Comparison of ENCODE assay signal across 14 cellular contexts in genomic region chr3:34387831-34388564, GRCh38.
A peak's percentile ranks its signal among the peaks of the same experiment; 100 is the strongest.
DNase-seq lines count a peak whose midpoint lies in the region; ATAC-seq and TF ChIP-seq lines count a peak whose summit lies in the region.
"Had no signal": no experiment of that assay in that cellular context is flagged by ENCODE, and none has a peak within 500 bp of the region (broad histone marks: within the 10 kb centered on the region; RNA-seq: fewer than 3 reads in every experiment).

No MANE protein-coding gene starts in this region.

- H3K36me3 Mint-ChIP-seq in neural progenitor cell, result no peaks in the 10 kb centered on the region
- no peaks in the 10 kb centered on the region for H3K36me3 Mint-ChIP-seq in stimulated activated effector memory CD8-positive, alpha-beta T cell treated with anti-CD3 and anti-CD28 coated beads, Interleukin-12 subunit alpha, Interleukin-12 subunit beta, amount 100 ng/mL, for 72 hours

- 40% methylated on average over 7 of the region's 7 CpGs for WGBS in esophagus muscularis mucosa

- H3K9me3 Mint-ChIP-seq in neural progenitor cell, result peaks cover 5% of the 10 kb centered on the region
- H3K9me3 Mint-ChIP-seq in stimulated activated effector memory CD8-positive, alpha-beta T cell treated with anti-CD3 and anti-CD28 coated beads, Interleukin-12 subunit alpha, Interleukin-12 subunit beta, amount 100 ng/mL, for 72 hours, result no peaks in the 10 kb centered on the region
- H3K9me3 Mint-ChIP-seq: activated CD8-positive, alpha-beta T cell treated with anti-CD3 and anti-CD28 coated beads for 36 hours had no signal

- H3F3A ChIP-seq in neural progenitor cell (ENCODE audit: low read depth), result no peaks in the 10 kb centered on the region

- H3K4me2 ChIP-seq in neural progenitor cell, result no peak overlapping the region
- H3K4me2 ChIP-seq: BLaER1 had no signal

- H3K4me3 ChIP-seq in esophagus muscularis mucosa, result no peak overlapping the region
- no peak overlapping the region for H3K4me3 ChIP-seq in neural progenitor cell
- H3K4me3 ChIP-seq: BLaER1, SJCRH30 had no signal

- no peak for TF ChIP-seq EP300 in esophagus muscularis mucosa (IDR thresholded peaks at IDR 0.05)

- DNase-seq in ELF-1 (ENCODE audit: low read depth, low spot score) (peak; percentile 18), NCI-H446 treated with DMSO at 0.1 percent for 48 hours (lab: John Stamatoyannopoulos, UW) (peak; percentile 69), esophagus muscularis mucosa (ENCODE audit: extremely low spot score) (no peak), neural progenitor cell (ENCODE audit: low spot score) (no peak), RWPE1 (ENCODE audit: low spot score) (no peak), SK-N-DZ (ENCODE audit: low spot score) (no peak)
- no peak for DNase-seq in stimulated activated effector memory CD8-positive, alpha-beta T cell treated with anti-CD3 and anti-CD28 coated beads, Interleukin-12 subunit alpha, Interleukin-12 subunit beta, amount 100 ng/mL, for 72 hours (ENCODE audit: low spot score in 2 of 2)
- DNase-seq: activated CD8-positive, alpha-beta T cell treated with anti-CD3 and anti-CD28 coated beads for 36 hours; DMS79; NCI-H2081; SJCRH30; stimulated activated CD4-positive, alpha-beta T cell treated with anti-CD3 and anti-CD28 coated beads, Interleukin-1b, Interleukin-23, amount 100 ng/mL, for 48 hours had no signal

- H3K9me3 ChIP-seq in esophagus muscularis mucosa, result no peaks in the 10 kb centered on the region
- no peaks in the 10 kb centered on the region for H3K9me3 ChIP-seq in neural progenitor cell (ENCODE audit: low read depth)
- H3K9me3 ChIP-seq: BLaER1, SJCRH30 had no signal

- ATAC-seq in stimulated activated effector memory CD8-positive, alpha-beta T cell treated with anti-CD3 and anti-CD28 coated beads, Interleukin-12 subunit alpha, Interleukin-12 subunit beta, amount 100 ng/mL, for 72 hours, result no peak
- no peak for ATAC-seq in HG03025 (IDR thresholded peaks at IDR 0.05; ENCODE audit: low FRiP score, unreplicated experiment)
- ATAC-seq: activated CD8-positive, alpha-beta T cell treated with anti-CD3 and anti-CD28 coated beads for 36 hours had no signal

- no peaks in the 10 kb centered on the region for H3K27me3 ChIP-seq in esophagus muscularis mucosa
- H3K27me3 ChIP-seq in neural progenitor cell, result no peaks in the 10 kb centered on the region
- H3K27me3 ChIP-seq: BLaER1, SJCRH30 had no signal

- H3K4me3 Mint-ChIP-seq in neural progenitor cell, result no peak overlapping the region
- no peak overlapping the region for H3K4me3 Mint-ChIP-seq in stimulated activated effector memory CD8-positive, alpha-beta T cell treated with anti-CD3 and anti-CD28 coated beads, Interleukin-12 subunit alpha, Interleukin-12 subunit beta, amount 100 ng/mL, for 72 hours
- H3K4me3 Mint-ChIP-seq: activated CD8-positive, alpha-beta T cell treated with anti-CD3 and anti-CD28 coated beads for 36 hours had no signal

- peak; percentile 20 to 34 (median 28) for TF ChIP-seq CTCF in esophagus muscularis mucosa (IDR thresholded peaks at IDR 0.05)
- peak; percentile 32 for TF ChIP-seq CTCF in neural progenitor cell (IDR thresholded peaks at IDR 0.05)
- TF ChIP-seq CTCF in RWPE1 (conservative IDR thresholded peaks at IDR 0.05; ENCODE audit: low read depth), result no peak

- H3K79me2 ChIP-seq in neural progenitor cell (ENCODE audit: low read depth), result no peaks in the 10 kb centered on the region

- no peak overlapping the region for H3K27ac Mint-ChIP-seq in neural progenitor cell
- H3K27ac Mint-ChIP-seq in stimulated activated effector memory CD8-positive, alpha-beta T cell treated with anti-CD3 and anti-CD28 coated beads, Interleukin-12 subunit alpha, Interleukin-12 subunit beta, amount 100 ng/mL, for 72 hours, result no peak overlapping the region
- H3K27ac Mint-ChIP-seq: activated CD8-positive, alpha-beta T cell treated with anti-CD3 and anti-CD28 coated beads for 36 hours had no signal

- H3K4me1 Mint-ChIP-seq in neural progenitor cell, result peaks cover 7% of the 10 kb centered on the region
- no peaks in the 10 kb centered on the region for H3K4me1 Mint-ChIP-seq in stimulated activated effector memory CD8-positive, alpha-beta T cell treated with anti-CD3 and anti-CD28 coated beads, Interleukin-12 subunit alpha, Interleukin-12 subunit beta, amount 100 ng/mL, for 72 hours

- POLR2A ChIA-PET in RWPE1 (lab: Yijun Ruan, JAX; ENCODE audit: low non-redundant PET), result no interaction called here

- no peaks in the 10 kb centered on the region for H3K27me3 Mint-ChIP-seq in neural progenitor cell (ENCODE audit: insufficient read depth, low read depth)
- H3K27me3 Mint-ChIP-seq: activated CD8-positive, alpha-beta T cell treated with anti-CD3 and anti-CD28 coated beads for 36 hours had no signal

- peaks cover 0 to 12% (median 3%) of the 10 kb centered on the region in 4 donors for H3K4me1 ChIP-seq in esophagus muscularis mucosa
- peaks cover 16% of the 10 kb centered on the region for H3K4me1 ChIP-seq in neural progenitor cell
- H3K4me1 ChIP-seq: BLaER1, SJCRH30 had no signal

- no peak overlapping the region for H3K9ac ChIP-seq in neural progenitor cell
- H3K9ac ChIP-seq: BLaER1 had no signal

- CTCF ChIA-PET in RWPE1 (lab: Yijun Ruan, JAX), result interaction anchor here (0.6 kb wide), 1 partner anchor 386 kb away, joined by 3 read pairs; no protein-coding TSS in a partner anchor

- H3K27ac ChIP-seq in esophagus muscularis mucosa (replicated peaks in 1 of 4), result no peak overlapping the region
- H3K27ac ChIP-seq in neural progenitor cell, result no peak overlapping the region
- H3K27ac ChIP-seq in RWPE1, result no peak overlapping the region
- H3K27ac ChIP-seq: BLaER1, SJCRH30 had no signal

- intact Hi-C loops in esophagus muscularis mucosa (cut with DNase I), result no loop called here

- H4K20me1 ChIP-seq in neural progenitor cell (ENCODE audit: low read depth), result no peaks in the 10 kb centered on the region
- H4K20me1 ChIP-seq: BLaER1 had no signal

- H3K36me3 ChIP-seq in esophagus muscularis mucosa, result no peaks in the 10 kb centered on the region
- no peaks in the 10 kb centered on the region for H3K36me3 ChIP-seq in neural progenitor cell
- H3K36me3 ChIP-seq: BLaER1, SJCRH30 had no signal

- TF ChIP-seq POLR2A in esophagus muscularis mucosa (IDR thresholded peaks at IDR 0.05; ENCODE audit: low read depth), result no peak

- no peak overlapping the region for H2AFZ ChIP-seq in neural progenitor cell (replicated peaks)

Comparison
In these comparisons a context has a peak if more than half of its experiments do, and no peak if none do; other contexts are left out.
1. DNase-seq: peak in ELF-1 (single experiment) and NCI-H446 treated with DMSO at 0.1 percent for 48 hours (single experiment); none in esophagus muscularis mucosa (single experiment), neural progenitor cell (single experiment), stimulated activated effector memory CD8-positive, alpha-beta T cell treated with anti-CD3 and anti-CD28 coated beads, Interleukin-12 subunit alpha, Interleukin-12 subunit beta, amount 100 ng/mL, for 72 hours (0 of 2), RWPE1 (single experiment) and SK-N-DZ (single experiment).